In the genomic region with DNA sequence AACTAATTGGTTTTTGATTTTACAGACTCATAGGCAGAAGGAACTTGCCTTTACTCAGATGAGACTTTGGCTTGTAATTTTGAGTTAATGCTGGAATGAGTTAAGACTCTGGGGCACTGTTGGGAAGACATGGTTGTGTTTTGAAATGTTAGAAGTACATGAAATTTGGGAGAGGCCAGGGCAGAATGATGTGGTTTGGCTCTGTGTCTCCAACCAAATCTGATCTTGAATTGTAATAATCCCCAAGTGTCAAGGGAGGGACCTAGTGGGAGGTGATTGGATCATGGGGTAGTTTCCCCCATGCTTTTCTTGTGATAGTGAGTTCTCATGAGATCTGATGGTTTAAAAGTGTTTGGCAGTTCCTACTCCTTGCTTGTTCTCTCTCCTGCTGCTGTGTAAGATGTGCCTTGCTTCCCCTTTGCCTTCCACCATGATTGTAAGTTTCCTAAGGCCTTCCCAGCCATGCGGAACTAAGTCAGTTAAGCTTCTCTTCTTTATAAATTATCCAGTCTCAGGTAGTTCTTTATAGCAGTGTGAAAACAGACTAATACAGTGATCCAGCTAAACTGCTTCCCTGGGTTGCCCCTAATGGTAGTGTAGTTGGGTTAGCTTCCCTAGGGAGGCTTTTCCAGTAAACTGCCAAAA, we compare ENCODE assay signal across 25 cellular contexts.
"Had no signal": no experiment of that assay in that cellular context is flagged by ENCODE, and none has a peak within 500 bp of the region (broad histone marks: within the 10 kb centered on the region; RNA-seq: fewer than 3 reads in every experiment).

No MANE protein-coding gene starts in this region.

- DNase-seq: activated CD4-positive, alpha-beta T cell treated with anti-CD3 and anti-CD28 coated beads, Interleukin-2, amount 50 U/mL, for 1 hour; activated effector memory CD4-positive, alpha-beta T cell treated with anti-CD3 and anti-CD28 coated beads, Interleukin-2, amount 50 U/mL, for 16 hours; activated naive CD4-positive, alpha-beta T cell treated with Interleukin-2 at 50 U/mL for 16 hours; activated T-cell treated with anti-CD3 and anti-CD28 coated beads, Interleukin-2, amount 50 U/mL, for 24 hours; anterior cingulate cortex; IMR-90; KG1; NCI-H1092; NCI-H1930; NCI-H2107; NCI-H345; NCI-H510A; NCI-H526 treated with DMSO at 0.1 percent for 48 hours; NK-92 treated with Interleukin-12 subunit alpha and Interleukin-12 subunit beta, amount 100 ng/mL, for 24 hours; Peyer's patch; Right ventricle myocardium superior; SK-N-SH; T-helper 1 cell had no signal

- H3K4me3 ChIP-seq: adrenal gland, Peyer's patch, SJCRH30 had no signal

- H3K4me2 ChIP-seq: SK-N-SH had no signal

- H3K27ac Mint-ChIP-seq: activated CD4-positive, alpha-beta T cell treated with anti-CD3 and anti-CD28 coated beads for 36 hours; activated CD8-positive, alpha-beta T cell treated with anti-CD3 and anti-CD28 coated beads for 36 hours; activated naive CD4-positive, alpha-beta T cell treated with anti-CD3 and anti-CD28 coated beads, Interleukin-2, amount 50 U/mL, for 72 hours; activated T-cell treated with anti-CD3 and anti-CD28 coated beads, Interleukin-2, amount 50 U/mL, for 24 hours had no signal

- H3K27ac ChIP-seq: adrenal gland, Peyer's patch, RWPE1, SJCRH30, VCaP had no signal

- H3K9me3 ChIP-seq: adrenal gland had no signal

- H3K27me3 ChIP-seq: adrenal gland, Peyer's patch, SJCRH30 had no signal

- H3K4me3 Mint-ChIP-seq: activated CD4-positive, alpha-beta T cell treated with anti-CD3 and anti-CD28 coated beads for 36 hours; activated CD8-positive, alpha-beta T cell treated with anti-CD3 and anti-CD28 coated beads for 36 hours; activated T-cell treated with anti-CD3 and anti-CD28 coated beads, Interleukin-2, amount 50 U/mL, for 24 hours had no signal

- ATAC-seq: activated CD4-positive, alpha-beta T cell treated with anti-CD3 and anti-CD28 coated beads for 36 hours; activated CD8-positive, alpha-beta T cell treated with anti-CD3 and anti-CD28 coated beads for 36 hours; activated naive CD4-positive, alpha-beta T cell treated with anti-CD3 and anti-CD28 coated beads, Interleukin-2, amount 50 U/mL, for 72 hours had no signal

- H3K4me1 Mint-ChIP-seq: activated CD4-positive, alpha-beta T cell treated with anti-CD3 and anti-CD28 coated beads for 36 hours had no signal

- H3K4me1 ChIP-seq: adrenal gland, Peyer's patch, SJCRH30 had no signal

- H3K9ac ChIP-seq: SK-N-SH had no signal

- H3K27me3 Mint-ChIP-seq: activated CD4-positive, alpha-beta T cell treated with anti-CD3 and anti-CD28 coated beads for 36 hours; activated CD8-positive, alpha-beta T cell treated with anti-CD3 and anti-CD28 coated beads for 36 hours; activated T-cell treated with anti-CD3 and anti-CD28 coated beads, Interleukin-2, amount 50 U/mL, for 24 hours had no signal
